In the genomic region with DNA sequence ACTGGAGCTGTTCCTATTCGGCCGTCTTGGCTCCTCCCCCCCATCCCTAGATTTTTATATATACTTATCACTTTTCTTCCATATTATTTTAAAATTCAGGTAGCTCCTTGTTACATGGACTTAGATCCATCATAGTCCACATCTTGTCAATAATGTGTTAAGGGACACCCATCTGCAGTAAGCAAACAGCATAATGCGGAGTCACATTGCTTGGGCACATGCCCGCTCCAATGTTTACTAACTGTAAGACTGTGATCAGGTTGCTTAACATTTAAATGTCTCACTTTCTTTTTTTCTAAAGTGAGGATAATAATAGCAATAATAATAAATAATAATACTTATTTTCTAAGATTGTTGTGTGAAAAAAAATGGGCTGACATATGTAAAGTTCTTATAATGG, we compare ENCODE assay signal across 1 cellular context.
TF ChIP-seq lines count a peak whose summit lies in the region.

No MANE protein-coding gene starts in this region.

TF ChIP-seq in WTC11, 78 proteins besides CTCF, POLR2A, EP300 and RAD21 (continued from another document):
- TF ChIP-seq, protein P1, sequence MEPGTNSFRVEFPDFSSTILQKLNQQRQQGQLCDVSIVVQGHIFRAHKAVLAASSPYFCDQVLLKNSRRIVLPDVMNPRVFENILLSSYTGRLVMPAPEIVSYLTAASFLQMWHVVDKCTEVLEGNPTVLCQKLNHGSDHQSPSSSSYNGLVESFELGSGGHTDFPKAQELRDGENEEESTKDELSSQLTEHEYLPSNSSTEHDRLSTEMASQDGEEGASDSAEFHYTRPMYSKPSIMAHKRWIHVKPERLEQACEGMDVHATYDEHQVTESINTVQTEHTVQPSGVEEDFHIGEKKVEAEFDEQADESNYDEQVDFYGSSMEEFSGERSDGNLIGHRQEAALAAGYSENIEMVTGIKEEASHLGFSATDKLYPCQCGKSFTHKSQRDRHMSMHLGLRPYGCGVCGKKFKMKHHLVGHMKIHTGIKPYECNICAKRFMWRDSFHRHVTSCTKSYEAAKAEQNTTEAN (CRISPR knock-in tag; IDR thresholded peaks at IDR 0.05) = no peak
TF ChIP-seq in WTC11: peak in this region for 0.
